ENCODE assay signal across 17 cellular contexts in the genomic region with DNA sequence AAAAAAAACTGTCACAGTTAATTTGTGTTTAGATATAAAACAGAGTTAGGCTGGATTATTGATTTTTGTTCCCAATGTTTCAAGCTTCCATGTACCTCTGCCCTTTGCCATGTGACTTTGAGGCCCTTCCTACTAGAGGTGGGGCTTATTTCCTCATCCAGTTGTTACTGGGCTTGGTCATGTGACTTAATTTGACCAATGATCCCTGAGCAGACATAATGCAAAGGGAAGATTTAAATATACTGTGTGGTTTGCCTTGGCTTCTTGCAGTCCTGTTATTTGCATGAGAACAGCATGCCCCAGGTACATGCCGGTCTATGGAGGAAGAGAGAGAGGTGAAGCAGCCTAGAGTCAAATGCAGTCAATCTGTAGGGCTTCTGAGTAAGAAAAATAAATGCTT.
"Had no signal": no experiment of that assay in that cellular context is flagged by ENCODE, and none has a peak within 500 bp of the region (broad histone marks: within the 10 kb centered on the region; RNA-seq: fewer than 3 reads in every experiment).

No MANE protein-coding gene starts in this region.

- H3K4me1 ChIP-seq: foreskin keratinocyte, prostate gland, right atrium auricular region, tibial nerve, uterus had no signal

- H3K27me3 ChIP-seq: cardiac muscle cell, right atrium auricular region, tibial nerve, uterus had no signal

- DNase-seq: activated B cell treated with CpG ODN at 0.5 μM for 24 hours; activated CD4-positive, alpha-beta memory T cell treated with anti-CD3 and anti-CD28 coated beads for 36 hours; activated CD4-positive, alpha-beta T cell treated with anti-CD3 and anti-CD28 coated beads for 4 hours; activated naive CD4-positive, alpha-beta T cell; activated naive CD8-positive, alpha-beta T cell treated with anti-CD3 and anti-CD28 coated beads, Interleukin-2, amount 10 ng/mL, durations not matched to agents 7 days and 5 days; amygdala; foreskin keratinocyte; left ventricle myocardium superior; stimulated activated CD4-positive, alpha-beta T cell treated with anti-CD3 and anti-CD28 coated beads, Interleukin-2, amount 100 ng/mL, for 48 hours; uterus had no signal

- H3K27ac ChIP-seq: cardiac muscle cell, epithelial cell of prostate, foreskin keratinocyte, hepatocyte, prostate gland, right atrium auricular region, tibial nerve, uterus had no signal

- H2AFZ ChIP-seq: hepatocyte had no signal

- H3K4me2 ChIP-seq: hepatocyte had no signal

- H3K4me3 ChIP-seq: cardiac muscle cell, hepatocyte, prostate gland, right atrium auricular region, tibial nerve, uterus had no signal

- H3K36me3 ChIP-seq: cardiac muscle cell, prostate gland, right atrium auricular region, tibial nerve, uterus had no signal

- ATAC-seq: activated T-helper 17 cell treated with anti-CD3 and anti-CD28 coated beads, Interleukin-2, amount 50 U/mL, for 72 hours; foreskin keratinocyte; left ventricle myocardium superior had no signal

- H3K9me3 ChIP-seq: prostate gland, right atrium auricular region, tibial nerve, uterus had no signal

- H3K79me2 ChIP-seq: hepatocyte had no signal
